In genomic region chr1:207049514-207049913, GRCh38 we compare ENCODE assay signal across 6 cellular contexts. TPM values are rescaled to one million over a fixed set of nuclear protein-coding genes. Genes with fewer than 3 reads are reported as not detected.
DNase-seq lines count a peak whose midpoint lies in the region; TF ChIP-seq lines count a peak whose summit lies in the region.

No MANE protein-coding gene starts in this region.

- H3K27me3 ChIP-seq in esophagus (ENCODE audit: control insufficient read depth in 1 of 2, insufficient read depth in 2 of 2, low read length in 2 of 2) = no peaks in the 10 kb centered on the region
- H3K27me3 ChIP-seq in subcutaneous abdominal adipose tissue (ENCODE audit: control insufficient read depth in 5 of 5, insufficient read depth in 4 of 5, low read length in 5 of 5) = no peaks in the 10 kb centered on the region

- WGBS in esophagus, 2 donors = 50% methylated on average over 8 of the region's 8 CpGs

- H3K9me3 ChIP-seq in esophagus (ENCODE audit: control insufficient read depth in 2 of 2, insufficient read depth in 1 of 2, low read depth in 1 of 2, low read length in 1 of 2) = no peaks in the 10 kb centered on the region
- H3K9me3 ChIP-seq in subcutaneous abdominal adipose tissue (ENCODE audit: control insufficient read depth in 5 of 5, low read length in 5 of 5) = no peaks in the 10 kb centered on the region

- H3K4me3 ChIP-seq in esophagus (ENCODE audit: low read depth in 1 of 2, low read length in 2 of 2) = peak overlapping the region; percentile 44 to 97
- peak overlapping the region in 2 of 5 donors; percentile 96 for H3K4me3 ChIP-seq in subcutaneous abdominal adipose tissue (ENCODE audit: low read depth in 1 of 5, low read length in 5 of 5)

- no peak overlapping the region for H3K27ac Mint-ChIP-seq in activated CD4-positive, alpha-beta T cell treated with anti-CD3 and anti-CD28 coated beads, Interleukin-2, amount 10 ng/mL, durations not matched to agents 7 days and 5 days

- peaks cover 2% of the 10 kb centered on the region for H3K27me3 Mint-ChIP-seq in activated CD4-positive, alpha-beta T cell treated with anti-CD3 and anti-CD28 coated beads, Interleukin-2, amount 10 ng/mL, durations not matched to agents 7 days and 5 days

- DNase-seq in activated CD4-positive, alpha-beta T cell treated with anti-CD3 and anti-CD28 coated beads, Interleukin-2, amount 10 ng/mL, durations not matched to agents 7 days and 5 days = no peak
- no peak for DNase-seq in activated CD4-positive, alpha-beta T cell treated with anti-CD3 and anti-CD28 coated beads for 4 hours
- DNase-seq in NCI-H2171 treated with DMSO at 0.1 percent for 48 hours (lab: John Stamatoyannopoulos, UW) (no peak), RWPE1 (ENCODE audit: low spot score) (no peak)

- peak overlapping the region in 2 of 5 donors; percentile 93 to 99 for H3K9ac ChIP-seq in subcutaneous abdominal adipose tissue (ENCODE audit: low read length in 5 of 5)

- H3K36me3 ChIP-seq in esophagus (ENCODE audit: control insufficient read depth in 2 of 2, insufficient read depth in 2 of 2, low read length in 1 of 2) (peaks cover 0 to 7% of the 10 kb centered on the region in 2 donors), subcutaneous abdominal adipose tissue (ENCODE audit: control insufficient read depth in 5 of 5, insufficient read depth in 5 of 5, low read length in 5 of 5) (peaks cover 14 to 19% (median 15%) of the 10 kb centered on the region in 5 donors)

- peak overlapping the region; percentile 93 for H3K4me3 Mint-ChIP-seq in activated CD4-positive, alpha-beta T cell treated with anti-CD3 and anti-CD28 coated beads, Interleukin-2, amount 10 ng/mL, durations not matched to agents 7 days and 5 days

- TF ChIP-seq CTCF in RWPE1 (conservative IDR thresholded peaks at IDR 0.05; ENCODE audit: low read depth) = no peak

- peaks cover 68% of the 10 kb centered on the region for H3K4me1 Mint-ChIP-seq in activated CD4-positive, alpha-beta T cell treated with anti-CD3 and anti-CD28 coated beads, Interleukin-2, amount 10 ng/mL, durations not matched to agents 7 days and 5 days

- POLR2A ChIA-PET in activated CD4-positive, alpha-beta T cell treated with anti-CD3 and anti-CD28 coated beads, Interleukin-2, amount 10 ng/mL, durations not matched to agents 7 days and 5 days (lab: Charles Lee) = no interaction called here
- POLR2A ChIA-PET in RWPE1 (lab: Yijun Ruan, JAX; ENCODE audit: low non-redundant PET) = no interaction called here

- peaks cover 9% of the 10 kb centered on the region for H3K9me3 Mint-ChIP-seq in activated CD4-positive, alpha-beta T cell treated with anti-CD3 and anti-CD28 coated beads, Interleukin-2, amount 10 ng/mL, durations not matched to agents 7 days and 5 days

- CTCF ChIA-PET in activated CD4-positive, alpha-beta T cell treated with anti-CD3 and anti-CD28 coated beads, Interleukin-2, amount 10 ng/mL, durations not matched to agents 7 days and 5 days (lab: Charles Lee) = interaction anchor here (0.9 to 2.2 kb wide), 9 partner anchors 9 to 136 kb away, joined by 3 to 14 read pairs (median 6); partner anchors contain the start of gene C1orf116
- CTCF ChIA-PET in RWPE1 (lab: Yijun Ruan, JAX) = interaction anchor here (0.6 to 1.2 kb wide), 10 partner anchors 9 to 1442 kb away, joined by 3 to 8 read pairs (median 4); partner anchors contain the start of gene C1orf116

- no peaks in the 10 kb centered on the region for H3K4me1 ChIP-seq in esophagus (ENCODE audit: control insufficient read depth in 2 of 2, insufficient read depth in 2 of 2, low read length in 1 of 2)
- H3K4me1 ChIP-seq in subcutaneous abdominal adipose tissue (ENCODE audit: control insufficient read depth in 5 of 5, insufficient read depth in 5 of 5, low read length in 5 of 5) = peaks cover 6 to 48% (median 42%) of the 10 kb centered on the region in 5 donors

- peak overlapping the region in 1 of 2 donors; percentile 47 for H3K27ac ChIP-seq in esophagus (ENCODE audit: low read depth in 2 of 2, low read length in 1 of 2)
- peak overlapping the region; percentile 87 for H3K27ac ChIP-seq in subcutaneous abdominal adipose tissue (ENCODE audit: low read depth, low read length)
- H3K27ac ChIP-seq in RWPE1 = no peak overlapping the region

- H3K36me3 Mint-ChIP-seq in activated CD4-positive, alpha-beta T cell treated with anti-CD3 and anti-CD28 coated beads, Interleukin-2, amount 10 ng/mL, durations not matched to agents 7 days and 5 days (ENCODE audit: low read depth) = peaks cover 44% of the 10 kb centered on the region

RNA-seq across cellular contexts. Expression of gene YOD1, which starts 1.5 kb away (rescaled TPM):
- 1 to 10 TPM; 7.3 TPM for total RNA-seq in activated CD4-positive, alpha-beta T cell treated with anti-CD3 and anti-CD28 coated beads, Interleukin-2, amount 10 ng/mL, durations not matched to agents 7 days and 5 days
- 10 to 100 TPM; 13.9 to 39.4 TPM for polyA plus RNA-seq in esophagus

RNA-seq across cellular contexts. Expression of gene PFKFB2, which starts 3.6 kb away (rescaled TPM):
- 1 to 10 TPM; 2.1 to 2.5 TPM for total RNA-seq in activated CD4-positive, alpha-beta T cell treated with anti-CD3 and anti-CD28 coated beads, Interleukin-2, amount 10 ng/mL, durations not matched to agents 7 days and 5 days
- polyA plus RNA-seq in esophagus = 1 to 10 TPM; 4.7 to 8.3 TPM

RNA-seq across cellular contexts. Expression of gene C1orf116, which starts 17.0 kb away (rescaled TPM):
- total RNA-seq in activated CD4-positive, alpha-beta T cell treated with anti-CD3 and anti-CD28 coated beads, Interleukin-2, amount 10 ng/mL, durations not matched to agents 7 days and 5 days = not detected
- 10 to 100 TPM; 72.9 to 85.8 TPM for polyA plus RNA-seq in esophagus

RNA-seq across cellular contexts. Expression of gene C4BPB, which starts 39.1 kb away (rescaled TPM):
- total RNA-seq in activated CD4-positive, alpha-beta T cell treated with anti-CD3 and anti-CD28 coated beads, Interleukin-2, amount 10 ng/mL, durations not matched to agents 7 days and 5 days = 1 to 10 TPM; 2.1 to 3.1 TPM
- under 1 TPM in 1 of 2 donors, not detected in 1; 0.08 TPM for polyA plus RNA-seq in esophagus

RNA-seq across cellular contexts. Expression of gene C4BPA, which starts 54.5 kb away (rescaled TPM):
- total RNA-seq in activated CD4-positive, alpha-beta T cell treated with anti-CD3 and anti-CD28 coated beads, Interleukin-2, amount 10 ng/mL, durations not matched to agents 7 days and 5 days = not detected
- polyA plus RNA-seq in esophagus = under 1 TPM in 1 of 2 donors, not detected in 1; 0.01 TPM
